Comparison of ENCODE assay signal across 20 cellular contexts in the genomic region with DNA sequence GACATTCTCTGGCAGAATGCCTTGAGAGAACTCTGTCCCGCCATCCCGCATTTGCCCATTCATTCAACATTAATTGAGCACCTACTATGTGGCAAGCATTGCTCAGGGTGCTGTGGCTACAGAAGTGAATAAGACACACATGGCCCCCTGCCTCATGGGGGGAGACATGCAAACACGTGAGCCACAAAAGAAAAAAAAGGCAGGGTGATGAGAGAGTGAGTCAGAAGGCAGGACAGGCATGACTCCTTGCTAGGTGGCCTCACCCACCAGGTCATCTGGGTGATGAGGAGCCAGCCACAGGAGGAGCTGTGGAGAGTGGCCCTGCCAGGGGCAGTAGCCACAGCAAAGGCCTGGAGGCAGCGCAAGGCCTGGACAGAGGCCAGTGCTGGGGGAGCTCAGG. TPM values are rescaled to one million over a fixed set of nuclear protein-coding genes. Genes with fewer than 3 reads are reported as not detected.
A peak's percentile ranks its signal among the peaks of the same experiment; 100 is the strongest.
DNase-seq lines count a peak whose midpoint lies in the region; ATAC-seq and TF ChIP-seq lines count a peak whose summit lies in the region.
"Had no signal": no experiment of that assay in that cellular context is flagged by ENCODE, and none has a peak within 500 bp of the region (broad histone marks: within the 10 kb centered on the region; RNA-seq: fewer than 3 reads in every experiment).

No MANE protein-coding gene starts in this region.

- no peak overlapping the region for H3K4me2 ChIP-seq in mesenchymal stem cell (ENCODE audit: low read length, poor library complexity, severe bottlenecking)

- H3K9me3 ChIP-seq in HEK293 (ENCODE audit: control insufficient read depth, insufficient read depth, low read depth, low read length) (no peaks in the 10 kb centered on the region), mesenchymal stem cell (ENCODE audit: control insufficient read depth, low read length) (no peaks in the 10 kb centered on the region)
- H3K9me3 ChIP-seq: gastroesophageal sphincter, thoracic aorta had no signal

- H3K9ac ChIP-seq in mesenchymal stem cell (ENCODE audit: low read length) = no peak overlapping the region

- H3K23ac ChIP-seq in mesenchymal stem cell (ENCODE audit: low read length in 2 of 2) = no peak overlapping the region

- peaks cover 1% of the 10 kb centered on the region for H3K79me1 ChIP-seq in mesenchymal stem cell (replicated peaks; ENCODE audit: low read length, poor library complexity, severe bottlenecking)

- TF ChIP-seq CTCF in HEK293 (tag by site-specific recombination; IDR thresholded peaks at IDR 0.05) = no peak

- H3K27me3 ChIP-seq in mesenchymal stem cell (ENCODE audit: control insufficient read depth in 1 of 2, insufficient read depth in 1 of 2, low read length in 2 of 2) = peaks cover 49 to 66% of the 10 kb centered on the region in 2 experiments

- CTCF ChIA-PET in HEK293 (lab: Yijun Ruan, JAX) = interaction anchor here (0.6 to 4.1 kb wide), 5 partner anchors 9 to 151 kb away, joined by 3 to 56 read pairs (median 6); no protein-coding TSS in a partner anchor

- H3K4ac ChIP-seq in mesenchymal stem cell (ENCODE audit: low read depth in 1 of 2, low read length in 2 of 2) = no peak overlapping the region

- H4K8ac ChIP-seq in mesenchymal stem cell (ENCODE audit: low read length) = no peak overlapping the region

- H4K91ac ChIP-seq in mesenchymal stem cell (ENCODE audit: low read length) = no peak overlapping the region

- H2BK15ac ChIP-seq in mesenchymal stem cell (ENCODE audit: low read depth, poor library complexity, severe bottlenecking) = no peak overlapping the region

- WGBS in mesenchymal stem cell = 90% methylated on average over 4 of the region's 4 CpGs

- H3K36me3 ChIP-seq in HEK293 (ENCODE audit: control insufficient read depth in 2 of 2, insufficient read depth in 1 of 2, low read length in 2 of 2) = peaks cover 0 to 14% of the 10 kb centered on the region in 2 experiments; a peak in 1 of 3 replicates
- H3K36me3 ChIP-seq in mesenchymal stem cell (ENCODE audit: control insufficient read depth in 1 of 2, insufficient read depth in 2 of 2, low read depth in 1 of 2, low read length in 2 of 2) = no peaks in the 10 kb centered on the region
- H3K36me3 ChIP-seq: gastroesophageal sphincter, thoracic aorta had no signal

- no peak overlapping the region for H2AFZ ChIP-seq in mesenchymal stem cell (ENCODE audit: low read depth, low read length)

- no peak overlapping the region for H3K4me3 ChIP-seq in HEK293 (ENCODE audit: low read depth, low read length)
- H3K4me3 ChIP-seq in mesenchymal stem cell (ENCODE audit: insufficient read depth in 1 of 2, low read depth in 1 of 2, low read length in 2 of 2) = no peak overlapping the region
- H3K4me3 ChIP-seq: gastroesophageal sphincter, lung, skin epidermis, thoracic aorta had no signal

- H3K4me1 ChIP-seq in HEK293 (ENCODE audit: control insufficient read depth, insufficient read depth, low read length) (no peaks in the 10 kb centered on the region), mesenchymal stem cell (ENCODE audit: control insufficient read depth, insufficient read depth, low read depth, low read length) (peaks cover 46% of the 10 kb centered on the region)

- ATAC-seq in HG03196 (IDR thresholded peaks at IDR 0.05; ENCODE audit: unreplicated experiment) = no peak
- ATAC-seq: activated CD8-positive, alpha-beta memory T cell treated with anti-CD3 and anti-CD28 coated beads, Interleukin-2, amount 10 ng/mL, durations not matched to agents 7 days and 5 days; gastroesophageal sphincter had no signal

- H2BK12ac ChIP-seq in mesenchymal stem cell (ENCODE audit: low read length in 2 of 2) = no peak overlapping the region

- no peak overlapping the region for H2AK5ac ChIP-seq in mesenchymal stem cell (ENCODE audit: low read length, severe bottlenecking)

- H2BK120ac ChIP-seq in mesenchymal stem cell (ENCODE audit: low read depth, low read length) = no peak overlapping the region

- H3K27ac ChIP-seq in HEK293 (ENCODE audit: extremely low read depth, low read depth, low read length) (no peak overlapping the region), mesenchymal stem cell (ENCODE audit: low read length, poor library complexity, severe bottlenecking) (no peak overlapping the region)
- H3K27ac ChIP-seq: gastroesophageal sphincter, skin epidermis, thoracic aorta had no signal

- no peak overlapping the region for H3K14ac ChIP-seq in mesenchymal stem cell (ENCODE audit: low read length in 2 of 2)

- no peak overlapping the region for H2BK5ac ChIP-seq in mesenchymal stem cell (ENCODE audit: low read depth, low read length, poor library complexity, severe bottlenecking)

- DNase-seq in AG08396 (ENCODE audit: low spot score) (peak; percentile 74), T1000 (lab: John Stamatoyannopoulos, UW) (peak; percentile 30), glomerular visceral epithelial cell (ENCODE audit: extremely low spot score) (peak; percentile 36), mesenchymal stem cell (no peak), SK-N-DZ (ENCODE audit: low spot score) (no peak), GM03348 (ENCODE audit: low spot score) (no peak)
- DNase-seq: activated CD4-positive, alpha-beta T cell treated with anti-CD3 and anti-CD28 coated beads, Interleukin-2, amount 10 ng/mL, durations not matched to agents 7 days and 5 days; activated CD8-positive, alpha-beta memory T cell treated with anti-CD3 and anti-CD28 coated beads, Interleukin-2, amount 10 ng/mL, durations not matched to agents 7 days and 5 days; activated naive CD8-positive, alpha-beta T cell treated with anti-CD3 and anti-CD28 coated beads, Interleukin-2, amount 10 ng/mL, durations not matched to agents 7 days and 5 days; CD4-positive, alpha-beta T cell; NCI-H1105 treated with DMSO at 0.1 percent for 48 hours; NCI-H510A; stimulated activated CD4-positive, alpha-beta T cell treated with anti-CD3 and anti-CD28 coated beads, Interleukin-2, amount 100 ng/mL, for 24 hours; stimulated activated naive CD4-positive, alpha-beta T cell had no signal

- POLR2A ChIA-PET in HEK293 (lab: Yijun Ruan, JAX) = no interaction called here

- no peak overlapping the region for H3K18ac ChIP-seq in mesenchymal stem cell (ENCODE audit: low read depth in 1 of 2, low read length in 2 of 2)

TF ChIP-seq in HEK293, 187 proteins besides CTCF, POLR2A, EP300 and RAD21:
- TF ChIP-seq ZNF24 (tag by site-specific recombination; IDR thresholded peaks at IDR 0.05) (no peak), ZNF664 (tag by site-specific recombination; IDR thresholded peaks at IDR 0.05) (peak; percentile 68), SP2 (tag by site-specific recombination; IDR thresholded peaks at IDR 0.05) (no peak), EGR2 (tag by site-specific recombination; IDR thresholded peaks at IDR 0.05; ENCODE audit: low read depth) (no peak)
TF ChIP-seq in HEK293: peak in this region for 1.

RNA-seq across cellular contexts. Expression of a gene that starts 4.9 kb away (rescaled TPM):
- polyA plus RNA-seq in mesenchymal stem cell (2013, experiment 1 of 2) = 0.08 TPM
- 0.07 TPM for polyA plus RNA-seq in mesenchymal stem cell (2013, experiment 2 of 2)
- polyA plus RNA-seq in SK-N-DZ (2014; cell fraction: cytosol; rRNA removed) = 2.3 and 4.6 TPM in 2 replicates
- polyA plus RNA-seq in SK-N-DZ (2014; cell fraction: nucleus; rRNA removed) = 1.6 and 2.3 TPM in 2 replicates

RNA-seq across cellular contexts. Expression of a gene that starts 5.2 kb away (rescaled TPM):
- 777 TPM for polyA plus RNA-seq in mesenchymal stem cell (2013, experiment 1 of 2)
- 775 TPM for polyA plus RNA-seq in mesenchymal stem cell (2013, experiment 2 of 2)
- 2,839 and 3,450 TPM in 2 replicates for polyA plus RNA-seq in SK-N-DZ (2014; cell fraction: cytosol; rRNA removed)
- polyA plus RNA-seq in SK-N-DZ (2014; cell fraction: nucleus; rRNA removed) = 2,101 and 2,397 TPM in 2 replicates

RNA-seq across cellular contexts. Expression of a gene that starts 39.4 kb away (rescaled TPM):
- polyA plus RNA-seq in mesenchymal stem cell (2013, experiment 1 of 2) = 40.1 TPM
- 38.8 TPM for polyA plus RNA-seq in mesenchymal stem cell (2013, experiment 2 of 2)
- 54.5 and 58.7 TPM in 2 replicates for polyA plus RNA-seq in SK-N-DZ (2014; cell fraction: cytosol; rRNA removed)
- polyA plus RNA-seq in SK-N-DZ (2014; cell fraction: nucleus; rRNA removed) = 148 and 162 TPM in 2 replicates

Comparison
In these comparisons a context has a peak if more than half of its experiments do, and no peak if none do; other contexts are left out.
1. DNase-seq: peak in AG08396 (single experiment), T1000 (single experiment) and glomerular visceral epithelial cell (single experiment); none in mesenchymal stem cell (single experiment), SK-N-DZ (single experiment) and GM03348 (single experiment).